ENCODE assay signal across 10 cellular contexts in the genomic region with DNA sequence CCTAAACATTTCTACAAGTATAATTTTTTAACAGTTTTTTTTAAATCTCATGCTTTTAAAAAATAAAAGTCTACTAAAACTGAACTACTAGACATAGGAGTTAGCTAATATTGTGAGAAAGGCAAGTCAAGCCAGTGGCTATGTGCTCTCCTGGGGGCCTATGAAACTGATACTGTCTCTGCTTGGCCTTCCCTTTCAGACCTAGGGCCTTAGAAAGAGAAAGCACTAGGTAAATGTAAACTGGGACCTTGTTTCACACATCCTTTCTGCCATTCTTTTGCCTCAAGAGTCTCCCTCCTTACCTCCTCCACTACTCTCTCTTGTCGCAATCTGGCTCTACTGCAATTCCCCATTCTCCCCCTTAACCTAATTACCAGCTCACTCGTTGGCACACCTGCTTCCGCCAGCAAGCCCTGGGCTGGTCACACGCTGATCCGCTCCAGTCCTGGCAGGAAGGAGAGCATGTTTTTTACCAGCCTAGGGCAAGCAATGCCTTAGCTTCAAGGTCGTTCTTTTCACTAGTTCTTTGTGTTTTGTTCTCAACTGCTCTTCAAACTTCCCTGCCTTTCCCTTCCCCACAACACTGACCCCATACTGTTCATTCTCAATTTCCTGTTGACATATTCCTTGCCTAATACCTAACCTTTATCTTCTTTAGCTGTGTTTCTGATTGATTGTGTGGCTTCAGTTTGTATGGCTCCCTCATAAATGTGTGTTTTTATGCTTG. TPM values are rescaled to one million over a fixed set of nuclear protein-coding genes. Genes with fewer than 3 reads are reported as not detected.
A peak's percentile ranks its signal among the peaks of the same experiment; 100 is the strongest.
DNase-seq lines count a peak whose midpoint lies in the region; ATAC-seq, FAIRE-seq and TF ChIP-seq lines count a peak whose summit lies in the region.
"Had no signal": no experiment of that assay in that cellular context is flagged by ENCODE, and none has a peak within 500 bp of the region (broad histone marks: within the 10 kb centered on the region; RNA-seq: fewer than 3 reads in every experiment).

No MANE protein-coding gene starts in this region.

- ATAC-seq in GM21825 (IDR thresholded peaks at IDR 0.05; ENCODE audit: unreplicated experiment) = peak; percentile 100
- ATAC-seq in esophagus mucosa = peak; percentile 85

- no peaks in the 10 kb centered on the region for H3K27me3 ChIP-seq in thyroid gland

- TF ChIP-seq POLR2A in GM12892 (IDR thresholded peaks at IDR 0.05; ENCODE audit: low read depth, low read length) = no peak
- TF ChIP-seq POLR2A in thyroid gland (IDR thresholded peaks at IDR 0.05) = no peak

- no peaks in the 10 kb centered on the region for H3K36me3 ChIP-seq in thyroid gland
- H3K36me3 ChIP-seq: thoracic aorta had no signal

- no peak for TF ChIP-seq CTCF in thyroid gland (IDR thresholded peaks at IDR 0.05)

- H3K9me3 ChIP-seq in thyroid gland = no peaks in the 10 kb centered on the region
- H3K9me3 ChIP-seq: thoracic aorta had no signal

- FAIRE-seq in GM12892 (lab: Jason Lieb, UNC) (peak; percentile 96), HTR-8/SVneo (lab: Jason Lieb, UNC) (no peak)

- peaks cover 9 to 13% of the 10 kb centered on the region in 2 donors for H3K4me1 ChIP-seq in thyroid gland

- peak overlapping the region in 2 of 3 donors; percentile 20 to 28 for H3K27ac ChIP-seq in thyroid gland
- H3K27ac ChIP-seq: thoracic aorta had no signal

- H3K4me3 ChIP-seq in thyroid gland (replicated peaks in 1 of 3) = no peak overlapping the region
- H3K4me3 ChIP-seq: thoracic aorta had no signal

- WGBS in thyroid gland, 2 donors = 65 to 72% methylated on average over 6 of the region's 6 CpGs

- DNase-seq in GM12892 (ENCODE audit: insufficient read length) (peak; percentile 27), NCI-H128 (lab: John Stamatoyannopoulos, UW; ENCODE audit: unreplicated experiment) (peak; percentile 3), thyroid gland (peak; percentile 62 to 74), putamen (ENCODE audit: low spot score) (no peak), HTR-8/SVneo (ENCODE audit: insufficient read length, low spot score) (no peak)
- no peak for DNase-seq in stimulated activated CD4-positive, alpha-beta T cell treated with anti-CD3 and anti-CD28 coated beads, Interleukin-15, amount 100 ng/mL, for 24 hours
- DNase-seq: activated B cell treated with CpG ODN at 0.5 μM for 24 hours had no signal

- intact Hi-C loops in thyroid gland (cut with DNase I) = no loop called here

RNA-seq across cellular contexts. Expression of a gene that starts 23.1 kb away (rescaled TPM):
- polyA plus RNA-seq in GM12892 (2012; ENCODE audit: missing spikeins) = 34.0 TPM
- 12.2 TPM for total RNA-seq in esophagus mucosa
- total RNA-seq in thyroid gland = 10 to 100 TPM; 42.5 to 72.6 (median 70.6) TPM

Comparison
In these comparisons a context has a peak if more than half of its experiments do, and no peak if none do; other contexts are left out.
1. DNase-seq: peak in GM12892 (single experiment), NCI-H128 (single experiment) and thyroid gland (2 of 2); none in putamen (single experiment), stimulated activated CD4-positive, alpha-beta T cell treated with anti-CD3 and anti-CD28 coated beads, Interleukin-15, amount 100 ng/mL, for 24 hours (single experiment) and HTR-8/SVneo (single experiment).